Comparison of ENCODE assay signal across 8 cellular contexts in the genomic region with DNA sequence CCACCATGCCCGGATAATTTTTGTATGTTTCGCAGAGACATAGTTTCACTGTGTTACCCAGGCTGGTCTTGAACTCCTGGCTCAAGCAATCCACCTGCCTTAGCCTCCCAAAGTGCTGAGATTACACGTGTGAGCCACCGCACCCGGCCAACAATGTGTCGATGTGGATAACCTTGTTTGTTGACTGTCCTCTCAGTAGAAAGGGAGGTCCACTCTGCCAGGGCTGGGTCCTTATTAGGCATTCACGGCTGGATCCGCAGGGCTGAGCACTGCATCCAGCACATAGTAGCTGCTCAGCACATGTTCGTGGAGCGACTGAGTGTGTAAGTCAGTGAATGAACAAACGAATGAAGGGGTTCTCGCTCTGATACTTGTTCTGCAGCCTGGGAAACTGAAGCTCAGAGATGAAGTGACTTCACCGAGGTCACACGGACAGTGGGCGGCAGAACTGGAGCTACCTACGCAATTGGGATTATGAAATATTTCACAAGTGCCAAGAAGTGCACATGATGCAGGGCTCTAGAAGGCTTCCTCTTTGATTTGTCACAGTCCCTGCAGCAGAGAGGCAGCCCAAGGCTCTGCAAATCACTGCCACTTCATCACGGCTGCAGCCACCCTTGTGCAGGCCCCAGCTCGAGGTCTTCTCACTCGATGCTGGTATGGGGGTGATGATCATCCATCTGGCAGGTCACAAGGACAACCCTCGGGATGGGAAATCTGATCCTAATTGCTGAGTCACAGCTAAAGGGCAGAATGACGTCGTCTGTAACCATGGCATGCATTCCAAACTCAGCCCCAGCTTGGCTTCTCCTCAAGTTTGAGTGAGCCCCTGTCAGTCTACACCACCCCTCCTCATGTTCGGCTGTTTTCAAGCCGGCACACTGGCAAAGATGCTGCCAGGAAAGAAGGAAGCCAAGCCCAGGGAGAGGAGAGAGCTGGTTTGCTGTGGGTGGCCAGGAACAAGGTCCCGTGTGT. TPM values are rescaled to one million over a fixed set of nuclear protein-coding genes. Genes with fewer than 3 reads are reported as not detected.
DNase-seq lines count a peak whose midpoint lies in the region; ATAC-seq and TF ChIP-seq lines count a peak whose summit lies in the region.

No MANE protein-coding gene starts in this region.

- peaks cover 5 to 25% (median 16%) of the 10 kb centered on the region in 9 donors for H3K4me1 ChIP-seq in heart right ventricle

- H3K27ac ChIP-seq in heart right ventricle = peak overlapping the region; percentile 82 to 92 (median 87)

- H3K36me3 ChIP-seq in heart right ventricle = no peaks in the 10 kb centered on the region

- H3K27me3 ChIP-seq in heart right ventricle = no peaks in the 10 kb centered on the region

- H3K4me3 ChIP-seq in heart right ventricle = no peak overlapping the region

- no peak for TF ChIP-seq CTCF in heart right ventricle (IDR thresholded peaks at IDR 0.05)

- intact Hi-C loops in heart right ventricle (cut with DNase I) = loop anchor here (2.0 to 10.0 kb wide), 13 partner anchors 29 to 243 kb away; a partner anchor contains a TSS

- WGBS in heart right ventricle, 2 donors = 45% methylated on average over 25 of the region's 25 CpGs

- DNase-seq in DMS 273 treated with DMSO at 0.1 percent for 48 hours (lab: John Stamatoyannopoulos, UW) = peak; percentile 81
- peak; percentile 57 for DNase-seq in NCI-H2029 (lab: John Stamatoyannopoulos, UW)
- peak in 48 of 56 donors; percentile 16 to 86 (median 54) for DNase-seq in amygdala (lab: John Stamatoyannopoulos, UW)
- peak; percentile 79 to 89 for DNase-seq in heart right ventricle
- DNase-seq in pons (ENCODE audit: low spot score) = peak; percentile 86

- peak; percentile 91 to 97 (median 92) for ATAC-seq in heart right ventricle
- ATAC-seq in HG02884 (IDR thresholded peaks at IDR 0.05; ENCODE audit: unreplicated experiment) = no peak
- ATAC-seq in HG03469 (IDR thresholded peaks at IDR 0.05; ENCODE audit: unreplicated experiment) = no peak
- no peak for ATAC-seq in HG03095 (IDR thresholded peaks at IDR 0.05; ENCODE audit: unreplicated experiment)

- H3K9me3 ChIP-seq in heart right ventricle = no peaks in the 10 kb centered on the region

RNA-seq across cellular contexts. Expression of a gene that starts 28.0 kb away (rescaled TPM):
- total RNA-seq in heart right ventricle = 10 to 100 TPM; 25.5 to 61.4 (median 37.6) TPM
- 10 to 100 TPM; 10.1 to 21.2 TPM for polyA plus RNA-seq in heart right ventricle

RNA-seq across cellular contexts. Expression of a gene that starts 53.5 kb away (rescaled TPM):
- total RNA-seq in heart right ventricle = 10 to 100 TPM; 29.5 to 96.9 (median 41.6) TPM
- 10 to 100 TPM; 13.3 to 19.2 TPM for polyA plus RNA-seq in heart right ventricle

Comparison
In these comparisons a context has a peak if more than half of its experiments do, and no peak if none do; other contexts are left out.
1. ATAC-seq: peak in heart right ventricle (8 of 8); none in HG02884 (single experiment), HG03469 (single experiment) and HG03095 (single experiment).
2. Peak in every context shown above with its lines, with median percentiles within 50 percentile points of each other: DNase-seq.